38 cellular contexts compared by ENCODE assay signal in genomic region chr10:35584946-35585345, GRCh38. TPM values are rescaled to one million over a fixed set of nuclear protein-coding genes. Genes with fewer than 3 reads are reported as not detected.
"Had no signal": no experiment of that assay in that cellular context is flagged by ENCODE, and none has a peak within 500 bp of the region (broad histone marks: within the 10 kb centered on the region; RNA-seq: fewer than 3 reads in every experiment).

No MANE protein-coding gene starts in this region.

- H3K9me3 ChIP-seq: MG63 had no signal

- H3K9ac ChIP-seq: KMS-11 had no signal

- H3K4me2 ChIP-seq: KMS-11 had no signal

- H3K36me3 ChIP-seq: MG63 had no signal

- H3K27me3 ChIP-seq: MG63 had no signal

- H3K27ac ChIP-seq: KMS-11 had no signal

- DNase-seq: Karpas-422, Kasumi-1, KG1, MG63, MM.1S, MV-4-11, NCI-H1048, NCI-H1092, NCI-H1092 treated with DMSO at 0.1 percent for 48 hours, NCI-H1105, NCI-H1105 treated with DMSO at 0.1 percent for 48 hours, NCI-H1417, NCI-H1417 treated with DMSO at 0.1 percent for 48 hours, NCI-H1436, NCI-H1436 treated with DMSO at 0.1 percent for 48 hours, NCI-H146, NCI-H1694, NCI-H1694 treated with DMSO at 0.1 percent for 48 hours, NCI-H187, NCI-H187 treated with DMSO at 0.1 percent for 48 hours, NCI-H1930, NCI-H2029, NCI-H2029 treated with DMSO at 0.1 percent for 48 hours, NCI-H2081, NCI-H2081 treated with DMSO at 0.1 percent for 48 hours, NCI-H2107, NCI-H2171, NCI-H2171 treated with DMSO at 0.1 percent for 48 hours, NCI-H2227 treated with DMSO at 0.1 percent for 48 hours, NCI-H226, NCI-H345, NCI-H446, NCI-H446 treated with DMSO at 0.1 percent for 48 hours, NCI-H510A had no signal

- H3K4me3 ChIP-seq: MG63 had no signal

RNA-seq across cellular contexts. Expression of gene GJD4, which starts 20.2 kb away (rescaled TPM):
- total RNA-seq: M059J, MCF 10A, NCI-H460 had no signal
